ENCODE assay signal across 1 cellular context in genomic region chr5:154736372-154736771, GRCh38.
A peak's percentile ranks its signal among the peaks of the same experiment; 100 is the strongest.
TF ChIP-seq lines count a peak whose summit lies in the region.

No MANE protein-coding gene starts in this region.

TF ChIP-seq in HEK293, 187 proteins besides CTCF, POLR2A, EP300 and RAD21 (continued from another document):
- TF ChIP-seq, protein P1, sequence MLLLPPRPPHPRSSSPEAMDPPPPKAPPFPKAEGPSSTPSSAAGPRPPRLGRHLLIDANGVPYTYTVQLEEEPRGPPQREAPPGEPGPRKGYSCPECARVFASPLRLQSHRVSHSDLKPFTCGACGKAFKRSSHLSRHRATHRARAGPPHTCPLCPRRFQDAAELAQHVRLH (tag by site-specific recombination; IDR thresholded peaks at IDR 0.05), result 0 out of 2 replicates have a peak, but pooled peaks have one; percentile 56
- TF ChIP-seq ZNF366 (tag by site-specific recombination; conservative IDR thresholded peaks at IDR 0.05) (0 out of 2 replicates have a peak, but pooled peaks have one; percentile 24), ZNF555 (tag by site-specific recombination; conservative IDR thresholded peaks at IDR 0.05) (peak; percentile 93), ZBTB11 (tag by site-specific recombination; conservative IDR thresholded peaks at IDR 0.05; ENCODE audit: low read depth) (peak; percentile 81), MYNN (tag by site-specific recombination; IDR thresholded peaks at IDR 0.05; ENCODE audit: borderline replicate concordance) (peak; percentile 50; the same call in 1 of the 2 replicates), ZNF654 (tag by site-specific recombination; IDR thresholded peaks at IDR 0.05; ENCODE audit: low read depth) (peak; percentile 38), ZFP3 (tag by site-specific recombination; IDR thresholded peaks at IDR 0.05; ENCODE audit: low read depth) (peak; percentile 35; the same call in 1 of the 2 replicates), ZNF140 (tag by site-specific recombination; IDR thresholded peaks at IDR 0.05) (peak; percentile 87), ZNF791 (tag by site-specific recombination; IDR thresholded peaks at IDR 0.05) (0 out of 2 replicates have a peak, but pooled peaks have one; percentile 61), GLI2 (tag by site-specific recombination; IDR thresholded peaks at IDR 0.05; ENCODE audit: borderline replicate concordance, low read depth) (peak; percentile 29; the same call in 1 of the 2 replicates), ZNF394 (tag by site-specific recombination; IDR thresholded peaks at IDR 0.05; ENCODE audit: borderline replicate concordance) (peak; percentile 97), ZNF202 (tag by site-specific recombination; IDR thresholded peaks at IDR 0.05; ENCODE audit: borderline replicate concordance) (peak; percentile 97), BCL11B (tag by site-specific recombination; IDR thresholded peaks at IDR 0.05; ENCODE audit: low read depth) (0 out of 2 replicates have a peak, but pooled peaks have one; percentile 20), ZNF138 (tag by site-specific recombination; IDR thresholded peaks at IDR 0.05; ENCODE audit: borderline replicate concordance) (0 out of 2 replicates have a peak, but pooled peaks have one; percentile 30), ZNF629 (tag by site-specific recombination; IDR thresholded peaks at IDR 0.05) (0 out of 2 replicates have a peak, but pooled peaks have one; percentile 17), ZNF510 (tag by site-specific recombination; IDR thresholded peaks at IDR 0.05; ENCODE audit: insufficient replicate concordance) (peak; percentile 86)
- TF ChIP-seq, protein P2, sequence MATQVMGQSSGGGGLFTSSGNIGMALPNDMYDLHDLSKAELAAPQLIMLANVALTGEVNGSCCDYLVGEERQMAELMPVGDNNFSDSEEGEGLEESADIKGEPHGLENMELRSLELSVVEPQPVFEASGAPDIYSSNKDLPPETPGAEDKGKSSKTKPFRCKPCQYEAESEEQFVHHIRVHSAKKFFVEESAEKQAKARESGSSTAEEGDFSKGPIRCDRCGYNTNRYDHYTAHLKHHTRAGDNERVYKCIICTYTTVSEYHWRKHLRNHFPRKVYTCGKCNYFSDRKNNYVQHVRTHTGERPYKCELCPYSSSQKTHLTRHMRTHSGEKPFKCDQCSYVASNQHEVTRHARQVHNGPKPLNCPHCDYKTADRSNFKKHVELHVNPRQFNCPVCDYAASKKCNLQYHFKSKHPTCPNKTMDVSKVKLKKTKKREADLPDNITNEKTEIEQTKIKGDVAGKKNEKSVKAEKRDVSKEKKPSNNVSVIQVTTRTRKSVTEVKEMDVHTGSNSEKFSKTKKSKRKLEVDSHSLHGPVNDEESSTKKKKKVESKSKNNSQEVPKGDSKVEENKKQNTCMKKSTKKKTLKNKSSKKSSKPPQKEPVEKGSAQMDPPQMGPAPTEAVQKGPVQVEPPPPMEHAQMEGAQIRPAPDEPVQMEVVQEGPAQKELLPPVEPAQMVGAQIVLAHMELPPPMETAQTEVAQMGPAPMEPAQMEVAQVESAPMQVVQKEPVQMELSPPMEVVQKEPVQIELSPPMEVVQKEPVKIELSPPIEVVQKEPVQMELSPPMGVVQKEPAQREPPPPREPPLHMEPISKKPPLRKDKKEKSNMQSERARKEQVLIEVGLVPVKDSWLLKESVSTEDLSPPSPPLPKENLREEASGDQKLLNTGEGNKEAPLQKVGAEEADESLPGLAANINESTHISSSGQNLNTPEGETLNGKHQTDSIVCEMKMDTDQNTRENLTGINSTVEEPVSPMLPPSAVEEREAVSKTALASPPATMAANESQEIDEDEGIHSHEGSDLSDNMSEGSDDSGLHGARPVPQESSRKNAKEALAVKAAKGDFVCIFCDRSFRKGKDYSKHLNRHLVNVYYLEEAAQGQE (tag by site-specific recombination; IDR thresholded peaks at IDR 0.05), result peak; percentile 69
